Comparison of ENCODE assay signal across 20 cellular contexts in genomic region chr16:85267414-85267945, GRCh38.
"Had no signal": no experiment of that assay in that cellular context is flagged by ENCODE, and none has a peak within 500 bp of the region (broad histone marks: within the 10 kb centered on the region; RNA-seq: fewer than 3 reads in every experiment).

No MANE protein-coding gene starts in this region.

- H3K9me3 Mint-ChIP-seq: T-cell had no signal

- FAIRE-seq: HepG2 had no signal

- DNase-seq: IMR-90, Kasumi-1, MM.1S, NCI-H1092 treated with DMSO at 0.1 percent for 48 hours, NCI-H187, NCI-H2029, NCI-H2081 treated with DMSO at 0.1 percent for 48 hours, NCI-H2171, NCI-H226, NCI-H446, NCI-H510A, NCI-H524 treated with DMSO at 0.1 percent for 48 hours, NCI-H774, SHP77, SW 1271, T-cell had no signal

- ATAC-seq: HepG2, Panc1, T-cell had no signal

- H3K36me3 Mint-ChIP-seq: T-cell had no signal

- H3K27ac ChIP-seq: KMS-11, RWPE1 had no signal

- H3K4me3 Mint-ChIP-seq: T-cell had no signal

- H3K9ac ChIP-seq: KMS-11 had no signal

- H3K27ac Mint-ChIP-seq: T-cell had no signal

- H3K4me2 ChIP-seq: KMS-11 had no signal

- H3K4me1 Mint-ChIP-seq: T-cell had no signal
